18 cellular contexts compared by ENCODE assay signal in genomic region chr2:178865121-178865520, GRCh38. TPM values are rescaled to one million over a fixed set of nuclear protein-coding genes. Genes with fewer than 3 reads are reported as not detected.
DNase-seq lines count a peak whose midpoint lies in the region; ATAC-seq, FAIRE-seq and TF ChIP-seq lines count a peak whose summit lies in the region.
"Had no signal": no experiment of that assay in that cellular context is flagged by ENCODE, and none has a peak within 500 bp of the region (broad histone marks: within the 10 kb centered on the region; RNA-seq: fewer than 3 reads in every experiment).

No MANE protein-coding gene starts in this region.

- H3K27ac Mint-ChIP-seq in type B pancreatic cell (peak overlapping the region; percentile 61), progenitor cell of endocrine pancreas (no peak overlapping the region)
- H3K27ac Mint-ChIP-seq: activated CD4-positive, alpha-beta T cell treated with anti-CD3 and anti-CD28 coated beads, Interleukin-2, amount 10 ng/mL, durations not matched to agents 24 days and 14 days; activated naive CD8-positive, alpha-beta T cell treated with anti-CD3 and anti-CD28 coated beads for 36 hours; CD8-positive, alpha-beta T cell had no signal

- intact Hi-C loops in Right ventricle myocardium inferior (cut with DNase I), result no loop called here
- intact Hi-C loops in cardiac septum (cut with DNase I), result loop anchor here (2.0 kb wide), 1 partner anchor 58 kb away; the partner anchor contains the start of gene TTN

- H3K36me3 Mint-ChIP-seq in type B pancreatic cell (no peaks in the 10 kb centered on the region), progenitor cell of endocrine pancreas (ENCODE audit: insufficient read depth) (peaks cover 5% of the 10 kb centered on the region)

- ATAC-seq in Right ventricle myocardium inferior (peak; percentile 73), left lobe of liver (peak; percentile 41)
- ATAC-seq: CD8-positive, alpha-beta T cell had no signal

- TF ChIP-seq CTCF in bronchial epithelial cell (IDR thresholded peaks at IDR 0.05; ENCODE audit: insufficient read depth, low read length, severe bottlenecking) (no peak), type B pancreatic cell (conservative IDR thresholded peaks at IDR 0.05) (no peak), progenitor cell of endocrine pancreas (IDR thresholded peaks at IDR 0.05; ENCODE audit: unreplicated experiment) (no peak)

- H3K27me3 ChIP-seq in bronchial epithelial cell (ENCODE audit: control insufficient read depth, insufficient read depth, low read length), result no peaks in the 10 kb centered on the region

- H3K4me3 Mint-ChIP-seq in type B pancreatic cell (peak overlapping the region; percentile 8), progenitor cell of endocrine pancreas (ENCODE audit: low read depth) (no peak overlapping the region)
- H3K4me3 Mint-ChIP-seq: activated CD4-positive, alpha-beta T cell treated with anti-CD3 and anti-CD28 coated beads, Interleukin-2, amount 10 ng/mL, durations not matched to agents 24 days and 14 days; activated naive CD8-positive, alpha-beta T cell treated with anti-CD3 and anti-CD28 coated beads for 36 hours; CD8-positive, alpha-beta T cell; naive B cell had no signal

- H3K4me1 Mint-ChIP-seq in type B pancreatic cell (ENCODE audit: unreplicated experiment), result peaks cover 22% of the 10 kb centered on the region
- H3K4me1 Mint-ChIP-seq in progenitor cell of endocrine pancreas (ENCODE audit: low read depth), result no peaks in the 10 kb centered on the region
- H3K4me1 Mint-ChIP-seq: activated naive CD8-positive, alpha-beta T cell treated with anti-CD3 and anti-CD28 coated beads for 36 hours had no signal

- H3K4me3 ChIP-seq in bronchial epithelial cell (ENCODE audit: low read depth, low read length), result no peak overlapping the region

- H3K27me3 Mint-ChIP-seq in type B pancreatic cell, result no peaks in the 10 kb centered on the region
- no peaks in the 10 kb centered on the region for H3K27me3 Mint-ChIP-seq in progenitor cell of endocrine pancreas
- H3K27me3 Mint-ChIP-seq: activated CD4-positive, alpha-beta T cell treated with anti-CD3 and anti-CD28 coated beads, Interleukin-2, amount 10 ng/mL, durations not matched to agents 24 days and 14 days; activated naive CD8-positive, alpha-beta T cell treated with anti-CD3 and anti-CD28 coated beads for 36 hours; naive B cell had no signal

- no peaks in the 10 kb centered on the region for H3K36me3 ChIP-seq in bronchial epithelial cell (ENCODE audit: control insufficient read depth, insufficient read depth, low read length)

- DNase-seq in Right ventricle myocardium inferior (ENCODE audit: missing footprints) (no peak), cardiac septum (ENCODE audit: low spot score) (no peak), bronchial epithelial cell (ENCODE audit: low read depth) (peak; percentile 53), left lobe of liver (ENCODE audit: low spot score) (no peak), type B pancreatic cell (ENCODE audit: extremely low spot score, unreplicated experiment) (no peak), ecto neural progenitor cell (ENCODE audit: low spot score) (no peak), HUDEP-2 (lab: John Stamatoyannopoulos, UW; ENCODE audit: unreplicated experiment in 76 of 76) (no peak), progenitor cell of endocrine pancreas (ENCODE audit: low spot score, unreplicated experiment) (no peak)
- DNase-seq: activated CD4-positive, alpha-beta T cell treated with anti-CD3 and anti-CD28 coated beads, Interleukin-2, amount 10 ng/mL, durations not matched to agents 24 days and 14 days; activated naive CD8-positive, alpha-beta T cell treated with anti-CD3 and anti-CD28 coated beads for 36 hours; activated T-cell treated with anti-CD3 and anti-CD28 coated beads, Interleukin-2, amount 50 U/mL, for 1 hour; CD8-positive, alpha-beta T cell; hippocampal formation; kidney glomerular epithelial cell; naive B cell; SIG-M5 had no signal

- FAIRE-seq in bronchial epithelial cell (lab: Jason Lieb, UNC), result no peak
- FAIRE-seq: A204.1, G401.6 had no signal

- H3K9me3 Mint-ChIP-seq in type B pancreatic cell (no peaks in the 10 kb centered on the region), progenitor cell of endocrine pancreas (ENCODE audit: low read depth) (no peaks in the 10 kb centered on the region)
- H3K9me3 Mint-ChIP-seq: activated CD4-positive, alpha-beta T cell treated with anti-CD3 and anti-CD28 coated beads, Interleukin-2, amount 10 ng/mL, durations not matched to agents 24 days and 14 days; activated naive CD8-positive, alpha-beta T cell treated with anti-CD3 and anti-CD28 coated beads for 36 hours; CD8-positive, alpha-beta T cell; naive B cell had no signal

RNA-seq across cellular contexts. Expression of gene TTN, which starts 57.9 kb away (rescaled TPM):
- 3,032 TPM for total RNA-seq in Right ventricle myocardium inferior
- total RNA-seq in cardiac septum, result 4,176 TPM
- total RNA-seq in bronchial epithelial cell, result under 0.01 TPM in 2 replicates
- 1.1 TPM for total RNA-seq in left lobe of liver
- total RNA-seq in type B pancreatic cell (ENCODE audit: low replicate concordance), result 4.2 and 5.6 TPM in 2 replicates
- total RNA-seq in progenitor cell of endocrine pancreas, result 12.2 and 17.3 TPM in 2 replicates

Comparison
In these comparisons a context has a peak if more than half of its experiments do, and no peak if none do; other contexts are left out.
1. RNA of gene TTN, which starts 57.9 kb away (total RNA-seq): 4,176 TPM in cardiac septum (single experiment) and 3,032 TPM in Right ventricle myocardium inferior (single experiment); 12.2 to 17.3 TPM in progenitor cell of endocrine pancreas, 4.2 to 5.6 TPM in type B pancreatic cell, 1.1 TPM in left lobe of liver (single experiment) and under 0.01 TPM in bronchial epithelial cell; every median in the first group is over 100 times any median in the second.